ENCODE assay signal across 9 cellular contexts in genomic region chr6:31727034-31727716, GRCh38. TPM values are rescaled to one million over a fixed set of nuclear protein-coding genes. Genes with fewer than 3 reads are reported as not detected.
A peak's percentile ranks its signal among the peaks of the same experiment; 100 is the strongest.
DNase-seq lines count a peak whose midpoint lies in the region; ATAC-seq and TF ChIP-seq lines count a peak whose summit lies in the region.
"Had no signal": no experiment of that assay in that cellular context is flagged by ENCODE, and none has a peak within 500 bp of the region (broad histone marks: within the 10 kb centered on the region; RNA-seq: fewer than 3 reads in every experiment).

No MANE protein-coding gene starts in this region.

- peaks cover 22% of the 10 kb centered on the region for H3K36me3 Mint-ChIP-seq in activated CD8-positive, alpha-beta memory T cell treated with anti-CD3 and anti-CD28 coated beads, Interleukin-2, amount 10 ng/mL, durations not matched to agents 7 days and 5 days

- TF ChIP-seq CTCF in NB4 (IDR thresholded peaks at IDR 0.05; ENCODE audit: low read depth, low read length) (no peak), esophagus squamous epithelium (IDR thresholded peaks at IDR 0.05) (no peak), thoracic aorta (IDR thresholded peaks at IDR 0.05) (no peak)

- CTCF ChIA-PET in activated CD8-positive, alpha-beta memory T cell treated with anti-CD3 and anti-CD28 coated beads, Interleukin-2, amount 10 ng/mL, durations not matched to agents 7 days and 5 days (lab: Charles Lee): interaction anchor here (0.7 to 4.9 kb wide), 6 partner anchors 9 to 86 kb away, joined by 3 to 60 read pairs (median 3); partner anchors contain the start of genes CLIC1 and MSH5

- WGBS in esophagus squamous epithelium, 2 donors: 20 to 60% methylated on average over 1 to 3 of the region's 7 CpGs

- ATAC-seq in activated CD8-positive, alpha-beta memory T cell treated with anti-CD3 and anti-CD28 coated beads, Interleukin-2, amount 10 ng/mL, durations not matched to agents 7 days and 5 days: no peak
- ATAC-seq in thoracic aorta (ENCODE audit: insufficient number of reproducible peaks, low FRiP score, low read depth) (no peak), HG03108 (IDR thresholded peaks at IDR 0.05; ENCODE audit: unreplicated experiment) (no peak)

- H3K27ac ChIP-seq in esophagus squamous epithelium (peak overlapping the region; percentile 31 to 98 (median 96)), thoracic aorta (peak overlapping the region; percentile 40 to 98)

- DNase-seq in activated CD8-positive, alpha-beta memory T cell treated with anti-CD3 and anti-CD28 coated beads, Interleukin-2, amount 10 ng/mL, durations not matched to agents 7 days and 5 days: no peak
- DNase-seq in activated CD8-positive, alpha-beta memory T cell treated with anti-CD3 and anti-CD28 coated beads, Interleukin-2, amount 50 U/mL, for 48 hours: no peak
- DNase-seq in NB4 (ENCODE audit: low read depth) (peak; percentile 93), esophagus squamous epithelium (lab: John Stamatoyannopoulos, UW) (no peak), thoracic aorta (ENCODE audit: low spot score) (no peak), NCI-H2107 (lab: John Stamatoyannopoulos, UW) (no peak), glomerular visceral epithelial cell (ENCODE audit: extremely low spot score) (no peak)

- H3K9me3 Mint-ChIP-seq in activated CD8-positive, alpha-beta memory T cell treated with anti-CD3 and anti-CD28 coated beads, Interleukin-2, amount 10 ng/mL, durations not matched to agents 7 days and 5 days (ENCODE audit: low read depth): no peaks in the 10 kb centered on the region

- no peaks in the 10 kb centered on the region for H3K27me3 Mint-ChIP-seq in activated CD8-positive, alpha-beta memory T cell treated with anti-CD3 and anti-CD28 coated beads, Interleukin-2, amount 10 ng/mL, durations not matched to agents 7 days and 5 days

- H3K4me1 Mint-ChIP-seq in activated CD8-positive, alpha-beta memory T cell treated with anti-CD3 and anti-CD28 coated beads, Interleukin-2, amount 10 ng/mL, durations not matched to agents 7 days and 5 days: peaks cover 60% of the 10 kb centered on the region

- H3K27me3 ChIP-seq in esophagus squamous epithelium: no peaks in the 10 kb centered on the region
- no peaks in the 10 kb centered on the region for H3K27me3 ChIP-seq in thoracic aorta (replicated peaks; ENCODE audit: insufficient read depth)

- H3K4me3 Mint-ChIP-seq in activated CD8-positive, alpha-beta memory T cell treated with anti-CD3 and anti-CD28 coated beads, Interleukin-2, amount 10 ng/mL, durations not matched to agents 7 days and 5 days: no peak overlapping the region

- H3K36me3 ChIP-seq in esophagus squamous epithelium (peaks cover 7 to 44% (median 12%) of the 10 kb centered on the region in 3 donors), thoracic aorta (peaks cover 40% of the 10 kb centered on the region)

- no peak overlapping the region for H3K4me3 ChIP-seq in NB4 (ENCODE audit: low read depth, low read length)
- H3K4me3 ChIP-seq in esophagus squamous epithelium: peak overlapping the region in 1 of 4 donors; percentile 23
- no peak overlapping the region for H3K4me3 ChIP-seq in thoracic aorta

- peak overlapping the region; percentile 58 for H3K27ac Mint-ChIP-seq in activated CD8-positive, alpha-beta memory T cell treated with anti-CD3 and anti-CD28 coated beads, Interleukin-2, amount 10 ng/mL, durations not matched to agents 7 days and 5 days

- intact Hi-C loops in esophagus squamous epithelium (cut with DNase I): no loop called here

- no peak for TF ChIP-seq POLR2A in NB4 (IDR thresholded peaks at IDR 0.05; ENCODE audit: extremely low read depth, insufficient read length)
- no peak for TF ChIP-seq POLR2A in esophagus squamous epithelium (IDR thresholded peaks at IDR 0.05)

- H3K9me3 ChIP-seq in esophagus squamous epithelium (no peaks in the 10 kb centered on the region), thoracic aorta (no peaks in the 10 kb centered on the region)

- peaks cover 21 to 74% (median 28%) of the 10 kb centered on the region in 3 donors for H3K4me1 ChIP-seq in esophagus squamous epithelium
- H3K4me1 ChIP-seq in thoracic aorta (ENCODE audit: control insufficient read depth in 1 of 2, low read depth in 2 of 2): peaks cover 16 to 26% of the 10 kb centered on the region in 2 donors

RNA-seq across cellular contexts. Expression of gene DDAH2, which starts 1.9 kb away (rescaled TPM):
- total RNA-seq in activated CD8-positive, alpha-beta memory T cell treated with anti-CD3 and anti-CD28 coated beads, Interleukin-2, amount 10 ng/mL, durations not matched to agents 7 days and 5 days: 10 to 100 TPM; 13.6 to 23.4 TPM
- total RNA-seq in esophagus squamous epithelium (10 to 100 TPM; 16.4 to 59.3 (median 28.2) TPM), thoracic aorta (100 to 1,000 TPM; 136 TPM)

RNA-seq across cellular contexts. Expression of gene MPIG6B, which starts 4.0 kb away (rescaled TPM):
- under 1 TPM; 0.20 to 0.33 TPM for total RNA-seq in activated CD8-positive, alpha-beta memory T cell treated with anti-CD3 and anti-CD28 coated beads, Interleukin-2, amount 10 ng/mL, durations not matched to agents 7 days and 5 days
- total RNA-seq in esophagus squamous epithelium: 1 to 10 TPM in 1 of 4 donors, under 1 TPM in 3; 0.12 to 1.4 (median 0.73) TPM
- not detected for total RNA-seq in thoracic aorta
- total RNA-seq: fibroblast of lung had no signal

RNA-seq across cellular contexts. Expression of gene LY6G6C, which starts 5.6 kb away (rescaled TPM):
- total RNA-seq in activated CD8-positive, alpha-beta memory T cell treated with anti-CD3 and anti-CD28 coated beads, Interleukin-2, amount 10 ng/mL, durations not matched to agents 7 days and 5 days: not detected
- 10 to 100 TPM in 1 of 4 donors, 1 to 10 TPM in 2, under 1 TPM in 1; 0.53 to 14.6 (median 2.4) TPM for total RNA-seq in esophagus squamous epithelium
- not detected for total RNA-seq in thoracic aorta
- total RNA-seq: fibroblast of lung had no signal

RNA-seq across cellular contexts. Expression of gene CLIC1, which starts 9.2 kb away (rescaled TPM):
- total RNA-seq in activated CD8-positive, alpha-beta memory T cell treated with anti-CD3 and anti-CD28 coated beads, Interleukin-2, amount 10 ng/mL, durations not matched to agents 7 days and 5 days: 100 to 1,000 TPM; 544 to 561 TPM
- total RNA-seq in esophagus squamous epithelium (100 to 1,000 TPM; 289 to 440 (median 365) TPM), thoracic aorta (100 to 1,000 TPM; 222 to 251 TPM)

RNA-seq across cellular contexts. Expression of gene LY6G6D, which starts 12.0 kb away (rescaled TPM):
- total RNA-seq in activated CD8-positive, alpha-beta memory T cell treated with anti-CD3 and anti-CD28 coated beads, Interleukin-2, amount 10 ng/mL, durations not matched to agents 7 days and 5 days: not detected
- total RNA-seq in esophagus squamous epithelium (not detected), thoracic aorta (not detected)
- total RNA-seq: fibroblast of lung had no signal
